Comparison of ENCODE assay signal across 8 cellular contexts in genomic region chr18:26621161-26622026, GRCh38.
DNase-seq lines count a peak whose midpoint lies in the region; ATAC-seq, FAIRE-seq and TF ChIP-seq lines count a peak whose summit lies in the region.

No MANE protein-coding gene starts in this region.

- DNase-seq in AG09319 (ENCODE audit: extremely low read depth, low read depth) (no peak), GM12892 (ENCODE audit: insufficient read length) (peak; percentile 43), SKM-1 (lab: John Stamatoyannopoulos, UW; ENCODE audit: unreplicated experiment) (peak; percentile 30), foreskin keratinocyte (peak in 1 of 2 donors; percentile 20), posterior cingulate gyrus (peak in 8 of 10 donors; percentile 24 to 90 (median 58)), NCI-H446 treated with DMSO at 0.1 percent for 48 hours (lab: John Stamatoyannopoulos, UW) (no peak), uterus (no peak)

- TF ChIP-seq POLR2A in GM12892 (IDR thresholded peaks at IDR 0.05; ENCODE audit: low read depth, low read length) (no peak), uterus (IDR thresholded peaks at IDR 0.05) (no peak)

- H3K4me3 ChIP-seq in uterus: no peak overlapping the region

- H3K27me3 ChIP-seq in foreskin keratinocyte (no peaks in the 10 kb centered on the region), uterus (no peaks in the 10 kb centered on the region)

- H3K9me3 ChIP-seq in uterus: no peaks in the 10 kb centered on the region

- intact Hi-C loops in posterior cingulate gyrus (cut with DNase I) (no loop called here), uterus (cut with DNase I; ENCODE audit: low total_unique reads) (no loop called here)

- ATAC-seq in HG03135 (IDR thresholded peaks at IDR 0.05; ENCODE audit: unreplicated experiment) (peak; percentile 79), foreskin keratinocyte (peak; percentile 60)

- H3K4me1 ChIP-seq in foreskin keratinocyte: peaks cover 3% of the 10 kb centered on the region
- no peaks in the 10 kb centered on the region for H3K4me1 ChIP-seq in uterus

- TF ChIP-seq CTCF in AG09319 (IDR thresholded peaks at IDR 0.05; ENCODE audit: low read depth, low read length) (peak; percentile 36), foreskin keratinocyte (conservative IDR thresholded peaks at IDR 0.05) (peak; percentile 72), uterus (IDR thresholded peaks at IDR 0.05) (peak in 2 of 4 experiments; percentile 10 to 19)

- H3K27ac ChIP-seq in foreskin keratinocyte (no peak overlapping the region), uterus (no peak overlapping the region)

- H3K36me3 ChIP-seq in uterus: no peaks in the 10 kb centered on the region

- peak; percentile 91 for FAIRE-seq in GM12892 (lab: Jason Lieb, UNC)

Comparison
In these comparisons a context has a peak if more than half of its experiments do, and no peak if none do; other contexts are left out.
1. DNase-seq: peak in GM12892 (single experiment), SKM-1 (single experiment) and posterior cingulate gyrus (8 of 10); none in AG09319 (single experiment), NCI-H446 treated with DMSO at 0.1 percent for 48 hours (single experiment) and uterus (0 of 2).